In the genomic region with DNA sequence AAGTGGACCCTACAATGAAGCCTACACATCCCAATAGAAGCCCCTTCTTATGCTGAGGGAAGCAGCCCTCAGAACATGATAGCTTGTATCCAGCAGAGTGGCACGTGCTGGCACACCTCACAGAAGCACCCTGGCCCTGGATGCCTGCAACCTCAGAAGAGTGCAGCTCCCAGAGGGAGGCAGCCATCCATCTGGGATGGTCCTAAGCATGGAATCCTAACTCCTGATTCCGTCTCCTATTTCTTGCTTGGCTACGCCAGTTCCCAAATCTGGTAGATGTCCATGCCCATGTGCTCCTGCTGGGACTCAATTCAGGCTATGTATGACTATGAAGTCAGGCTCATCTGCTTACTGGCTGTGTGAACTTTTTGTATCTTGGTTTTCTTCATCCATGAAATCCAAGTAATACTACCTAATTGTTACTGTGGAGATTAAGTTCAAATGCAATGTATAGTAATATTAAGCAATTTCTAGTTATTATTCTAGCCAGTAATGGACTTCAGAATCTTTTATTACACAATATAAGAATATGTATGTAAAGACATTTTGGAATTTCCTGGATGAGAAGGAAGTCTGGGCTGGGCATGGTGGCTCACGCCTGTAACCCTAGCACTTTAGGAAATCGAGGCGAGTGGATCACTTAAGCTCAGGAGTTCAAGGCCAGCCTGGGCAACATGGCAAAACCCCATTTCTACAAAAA, we compare ENCODE assay signal across 16 cellular contexts. TPM values are rescaled to one million over a fixed set of nuclear protein-coding genes. Genes with fewer than 3 reads are reported as not detected.
DNase-seq lines count a peak whose midpoint lies in the region; ATAC-seq, FAIRE-seq and TF ChIP-seq lines count a peak whose summit lies in the region.
"Had no signal": no experiment of that assay in that cellular context is flagged by ENCODE, and none has a peak within 500 bp of the region (broad histone marks: within the 10 kb centered on the region; RNA-seq: fewer than 3 reads in every experiment).

No MANE protein-coding gene starts in this region.

- H3K79me2 ChIP-seq in H1 (ENCODE audit: control insufficient read depth in 1 of 2, insufficient read depth in 2 of 2, low read length in 2 of 2) (peaks cover 0 to 21% of the 10 kb centered on the region in 2 experiments; a peak in 2 of 4 replicates), hepatocyte (peaks cover 40% of the 10 kb centered on the region)

- no peak overlapping the region for H3K9ac ChIP-seq in H1 (replicated peaks in 1 of 4; ENCODE audit: extremely low read depth in 1 of 4, low read depth in 3 of 4, low read length in 3 of 4)

- H3K79me1 ChIP-seq in H1 (ENCODE audit: low read depth, low read length), result peaks cover 8% of the 10 kb centered on the region; the same call in 1 of the 2 replicates

- TF ChIP-seq EP300 in H1 (IDR thresholded peaks at IDR 0.05; ENCODE audit: borderline replicate concordance in 1 of 2, low read depth in 2 of 2, low read length in 2 of 2), result no peak

- H3K4me2 ChIP-seq in H1 (ENCODE audit: insufficient read depth in 1 of 2, low read depth in 2 of 2, low read length in 2 of 2), result no peak overlapping the region
- no peak overlapping the region for H3K4me2 ChIP-seq in hepatocyte

- peak overlapping the region in 2 of 3 donors; percentile 22 to 77 for H3K27ac Mint-ChIP-seq in IgD-negative memory B cell

- POLR2A ChIA-PET in H1 (lab: Charles Lee; ENCODE audit: partially characterized antibody), result interaction anchor here (1.1 to 5.1 kb wide), 2 partner anchors 13 to 33 kb away, joined by 4 to 30 read pairs; partner anchors contain the start of gene SIAH1

- H3K4me1 ChIP-seq in H1 (replicated peaks in 1 of 4; ENCODE audit: control insufficient read depth in 3 of 4, insufficient read depth in 4 of 4, low read length in 3 of 4) (peaks cover 0 to 2% (median 0%) of the 10 kb centered on the region in 4 experiments; a peak in 1 of 7 replicates), psoas muscle (peaks cover 14% of the 10 kb centered on the region), hepatocyte (ENCODE audit: insufficient read depth) (no peaks in the 10 kb centered on the region)
- H3K4me1 ChIP-seq: BE2C had no signal

- no peak overlapping the region for H4K91ac ChIP-seq in H1 (replicated peaks; ENCODE audit: insufficient read length, low read length)

- TF ChIP-seq CTCF in H1 (IDR thresholded peaks at IDR 0.05; ENCODE audit: control extremely low read depth in 1 of 3, insufficient read depth in 1 of 3, low read depth in 1 of 3, low read length in 3 of 3) (no peak), psoas muscle (IDR thresholded peaks at IDR 0.05) (no peak), hepatocyte (IDR thresholded peaks at IDR 0.05; ENCODE audit: poor library complexity) (no peak)

- no peak for TF ChIP-seq RAD21 in H1 (IDR thresholded peaks at IDR 0.05 in 1 of 2, conservative IDR thresholded peaks at IDR 0.05 in 1 of 2; ENCODE audit: low read depth in 2 of 2, low read length in 2 of 2)

- no peak overlapping the region for H3K4me3 Mint-ChIP-seq in IgD-negative memory B cell
- H3K4me3 Mint-ChIP-seq: activated CD4-positive, alpha-beta memory T cell treated with anti-CD3 and anti-CD28 coated beads, Interleukin-2, amount 10 ng/mL, durations not matched to agents 7 days and 5 days; activated naive CD8-positive, alpha-beta T cell treated with anti-CD3 and anti-CD28 coated beads, Interleukin-2, amount 50 U/mL, for 24 hours; CD8-positive, alpha-beta memory T cell; immature natural killer cell; mesothelial cell of epicardium had no signal

- H3K27me3 ChIP-seq in H1 (replicated peaks in 1 of 4; ENCODE audit: control insufficient read depth in 3 of 4, extremely low read depth in 1 of 4, insufficient read depth in 3 of 4, low read length in 3 of 4), result no peaks in the 10 kb centered on the region
- H3K27me3 ChIP-seq in psoas muscle (ENCODE audit: insufficient read depth in 3 of 3, low read length in 2 of 3), result no peaks in the 10 kb centered on the region
- H3K27me3 ChIP-seq in hepatocyte, result no peaks in the 10 kb centered on the region
- H3K27me3 ChIP-seq: BE2C had no signal

- H3K4me1 Mint-ChIP-seq in IgD-negative memory B cell, result peaks cover 10 to 17% (median 17%) of the 10 kb centered on the region in 3 donors
- H3K4me1 Mint-ChIP-seq: mesothelial cell of epicardium had no signal

- no peak overlapping the region for H3K4me3 ChIP-seq in H1 (ENCODE audit: extremely low read depth in 1 of 4, insufficient read depth in 2 of 4, low read depth in 3 of 4, low read length in 4 of 4)
- no peak overlapping the region for H3K4me3 ChIP-seq in psoas muscle
- H3K4me3 ChIP-seq in hepatocyte, result no peak overlapping the region

- intact Hi-C loops in Right ventricle myocardium superior (cut with DNase I) (loop anchor here (5.0 kb wide), 2 partner anchors 190 to 270 kb away; no protein-coding TSS in a partner anchor), cardiac septum (cut with DNase I) (loop anchor here (1.0 to 2.0 kb wide), 2 partner anchors 190 to 270 kb away; no protein-coding TSS in a partner anchor), psoas muscle (cut with DNase I) (loop anchor here (2.0 to 5.0 kb wide), 4 partner anchors 188 to 270 kb away; partner anchors contain the start of gene N4BP1 (in 1 of the 2))

- H3K23me2 ChIP-seq in H1 (ENCODE audit: low read depth, low read length), result no peaks in the 10 kb centered on the region; the same call in 1 of the 2 replicates

- H3K36me3 ChIP-seq in H1 (ENCODE audit: control insufficient read depth in 2 of 4, insufficient read depth in 4 of 4, low read length in 3 of 4), result peaks cover 4 to 12% (median 7%) of the 10 kb centered on the region in 4 experiments; a peak in 6 of 8 replicates
- H3K36me3 ChIP-seq in psoas muscle (ENCODE audit: insufficient read depth in 1 of 2, low read depth in 1 of 2), result peaks cover 0 to 72% of the 10 kb centered on the region in 2 donors
- no peaks in the 10 kb centered on the region for H3K36me3 ChIP-seq in hepatocyte (replicated peaks; ENCODE audit: insufficient read depth, low read depth)

- no peak overlapping the region for H2BK12ac ChIP-seq in H1 (ENCODE audit: low read depth, low read length)

- no peak overlapping the region for H3K4ac ChIP-seq in H1 (replicated peaks; ENCODE audit: insufficient read length, low read depth, low read length)

- no peak overlapping the region for H4K5ac ChIP-seq in H1 (ENCODE audit: insufficient read length, low read depth, low read length)

- WGBS in H1 (ENCODE audit: extremely low coverage in 1 of 2, insufficient coverage in 1 of 2, insufficient read length in 1 of 2, insufficient replicate concordance in 2 of 2, low coverage in 1 of 2, low lambda C conversion rate in 2 of 2, missing lambda C conversion rate in 1 of 2), 2 experiments, result 92% methylated on average over 6 of the region's 6 CpGs; no CpG with 5 or more reads in 1 of the 2 experiments
- 35 to 56% (median 36%) methylated on average over 6 of the region's 6 CpGs for WGBS in psoas muscle, 3 donors
- 95% methylated on average over 6 of the region's 6 CpGs for WGBS in hepatocyte (ENCODE audit: low lambda C conversion rate, missing lambda C conversion rate)

- DNase-seq in Right ventricle myocardium superior (no peak), cardiac septum (ENCODE audit: low spot score) (no peak), H1 (ENCODE audit: low read depth in 1 of 2, low spot score in 2 of 2) (no peak), psoas muscle (no peak), hepatocyte (ENCODE audit: low spot score) (no peak), HCEC 1CT (no peak)
- no peak for DNase-seq in activated CD4-positive, alpha-beta T cell treated with anti-CD3 and anti-CD28 coated beads for 1 hour

- peak overlapping the region; percentile 6; the same call in 1 of the 2 replicates for H4K8ac ChIP-seq in H1 (ENCODE audit: extremely low read depth, insufficient read depth, low read length)

- peaks cover 3% of the 10 kb centered on the region for H3K36me3 Mint-ChIP-seq in IgD-negative memory B cell

- H3K23ac ChIP-seq in H1 (ENCODE audit: insufficient read length), result no peak overlapping the region

- H3K9me2 ChIP-seq in hepatocyte (replicated peaks; ENCODE audit: insufficient read depth), result no peaks in the 10 kb centered on the region

- no peak overlapping the region for H3K18ac ChIP-seq in H1 (ENCODE audit: extremely low read depth, low read length)

- FAIRE-seq in H1 (lab: Jason Lieb, UNC), result no peak

- H3K9me3 Mint-ChIP-seq in IgD-negative memory B cell, result no peaks in the 10 kb centered on the region
- H3K9me3 Mint-ChIP-seq: activated CD4-positive, alpha-beta memory T cell treated with anti-CD3 and anti-CD28 coated beads, Interleukin-2, amount 10 ng/mL, durations not matched to agents 7 days and 5 days; CD8-positive, alpha-beta memory T cell; H9; immature natural killer cell; mesothelial cell of epicardium had no signal

- TF ChIP-seq POLR2A in H1 (IDR thresholded peaks at IDR 0.05; ENCODE audit: control extremely low read depth in 1 of 2, low read depth in 2 of 2, low read length in 2 of 2), result no peak

- H2AK5ac ChIP-seq in H1 (ENCODE audit: low read depth, low read length), result no peak overlapping the region

- no peak overlapping the region for H2BK20ac ChIP-seq in H1 (ENCODE audit: low read length)

- H3K27ac ChIP-seq in H1 (ENCODE audit: low read depth, low read length) (no peak overlapping the region), psoas muscle (peak overlapping the region; percentile 58), hepatocyte (no peak overlapping the region)

- ATAC-seq in Right ventricle myocardium superior (ENCODE audit: poor library complexity) (peak; percentile 17), psoas muscle (peak; percentile 62 to 76 (median 70))

- H3K9me3 ChIP-seq in H1 (ENCODE audit: insufficient read depth in 2 of 2, low read depth in 1 of 2, low read length in 1 of 2) (no peaks in the 10 kb centered on the region), psoas muscle (no peaks in the 10 kb centered on the region), hepatocyte (ENCODE audit: low read depth) (no peaks in the 10 kb centered on the region)
- H3K9me3 ChIP-seq: BE2C had no signal

- H2BK5ac ChIP-seq in H1 (ENCODE audit: low read depth, low read length), result no peak overlapping the region

- no peak overlapping the region for H2AFZ ChIP-seq in H1 (ENCODE audit: low read length)
- no peak overlapping the region for H2AFZ ChIP-seq in hepatocyte

- CTCF ChIA-PET in H1 (lab: Charles Lee; ENCODE audit: partially characterized antibody), result interaction anchor here (0.6 to 2.1 kb wide), 15 partner anchors 12 to 1039 kb away, joined by 3 to 10 read pairs (median 3); no protein-coding TSS in a partner anchor

- H2BK15ac ChIP-seq in H1 (ENCODE audit: low read length), result no peak overlapping the region

- no peak overlapping the region for H3K56ac ChIP-seq in H1 (replicated peaks; ENCODE audit: insufficient read length, low read depth, low read length)

- H3K27me3 Mint-ChIP-seq in IgD-negative memory B cell, result no peaks in the 10 kb centered on the region
- H3K27me3 Mint-ChIP-seq: activated CD4-positive, alpha-beta memory T cell treated with anti-CD3 and anti-CD28 coated beads, Interleukin-2, amount 10 ng/mL, durations not matched to agents 7 days and 5 days; activated naive CD8-positive, alpha-beta T cell treated with anti-CD3 and anti-CD28 coated beads, Interleukin-2, amount 50 U/mL, for 24 hours; CD8-positive, alpha-beta memory T cell; progenitor cell of endocrine pancreas had no signal

- no peak overlapping the region for H2BK120ac ChIP-seq in H1 (replicated peaks; ENCODE audit: low read depth, low read length)

- H4K20me1 ChIP-seq in H1 (replicated peaks in 1 of 2; ENCODE audit: control insufficient read depth in 1 of 2, insufficient read depth in 2 of 2, low read length in 2 of 2) (peaks cover 1 to 5% of the 10 kb centered on the region in 2 experiments), hepatocyte (ENCODE audit: insufficient read depth, poor library complexity, severe bottlenecking) (peaks cover 10% of the 10 kb centered on the region)

- no peak overlapping the region for H3K14ac ChIP-seq in H1 (ENCODE audit: insufficient read length)

RNA-seq across cellular contexts. Expression of gene SIAH1, which starts 32.4 kb away (rescaled TPM):
- total RNA-seq in Right ventricle myocardium superior (11.4 TPM), cardiac septum (13.8 TPM), psoas muscle (10 to 100 TPM; 16.2 to 26.0 (median 18.6) TPM), hepatocyte (40.3 and 45.5 TPM in 2 replicates)
- polyA plus RNA-seq in IgD-negative memory B cell (24.3 TPM), H1 (2011; rRNA removed) (19.5 and 21.3 TPM in 2 replicates), psoas muscle (10 to 100 TPM; 10.4 to 19.0 (median 16.2) TPM), hepatocyte (38.8 and 39.2 TPM in 2 replicates)
- 33.3 and 33.9 TPM in 2 replicates for total RNA-seq in H1 (2021; fragmentation: NEBNext Ultra II Directional; extraction: Animal tissue kit (Norgen Biotek cat#: 25700))
- 27.5 TPM for polyA plus RNA-seq in H1 (2011; cell fraction: cytosol; rRNA removed)
- 17.5 TPM for polyA plus RNA-seq in H1 (2011; cell fraction: nucleus; rRNA removed)
- 20.8 to 28.2 TPM (median 23.3 TPM) in 4 replicates for polyA plus RNA-seq in H1 (2012, experiment 1 of 2)
- 4.0 TPM for polyA plus RNA-seq in H1 (2012, experiment 2 of 2)
- 22.2 TPM for polyA plus RNA-seq in H1 (2013, experiment 1 of 2)
- polyA plus RNA-seq in H1 (2013, experiment 2 of 2), result 20.8 TPM
- 43.7 and 54.2 TPM in 2 replicates for polyA minus RNA-seq in H1 (2011; rRNA and poly(A)+ RNA removed)
- polyA minus RNA-seq in H1 (2011; cell fraction: cytosol; rRNA and poly(A)+ RNA removed), result 35.7 TPM
- 48.2 TPM for polyA minus RNA-seq in H1 (2011; cell fraction: nucleus; rRNA and poly(A)+ RNA removed)
